35 cellular contexts compared by ENCODE assay signal in the genomic region with DNA sequence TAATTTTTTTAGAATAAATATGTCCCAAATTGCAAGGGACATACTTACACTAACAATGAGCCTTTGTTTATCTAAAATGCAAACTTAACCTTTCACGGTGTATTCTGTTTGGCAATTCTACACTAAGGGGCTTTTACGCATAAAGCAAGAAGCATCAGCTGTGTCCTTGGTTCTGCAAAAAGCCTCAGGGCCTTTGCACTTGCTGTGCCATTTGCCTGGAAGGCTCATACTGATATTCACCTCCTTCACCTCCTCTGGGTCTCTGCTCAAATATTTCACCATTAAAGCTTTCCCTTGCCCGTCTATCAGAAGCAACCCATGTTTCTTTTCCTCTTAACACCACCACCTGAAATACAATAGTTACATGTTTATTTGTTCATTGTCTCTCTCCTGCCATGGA. TPM values are rescaled to one million over a fixed set of nuclear protein-coding genes. Genes with fewer than 3 reads are reported as not detected.
"Had no signal": no experiment of that assay in that cellular context is flagged by ENCODE, and none has a peak within 500 bp of the region (broad histone marks: within the 10 kb centered on the region; RNA-seq: fewer than 3 reads in every experiment).

No MANE protein-coding gene starts in this region.

- H3K4me2 ChIP-seq: hepatocyte, smooth muscle cell had no signal

- FAIRE-seq: colon, urothelium cell line had no signal

- H3K4me1 ChIP-seq: gastrocnemius medialis, heart left ventricle, left lung, prostate gland, right atrium auricular region, testis, tibial artery, upper lobe of left lung had no signal

- H3K9me3 ChIP-seq: gastrocnemius medialis, heart left ventricle, left lung, mucosa of descending colon, prostate gland, right atrium auricular region, testis, tibial artery, upper lobe of left lung had no signal

- DNase-seq: effector CD8-positive, alpha-beta T cell; endodermal cell; foreskin fibroblast; gastrocnemius medialis; heart left ventricle; left cardiac atrium; left lung; mesenchymal stem cell; mucosa of descending colon; naive B cell; nucleus accumbens; stimulated activated CD4-positive, alpha-beta T cell treated with anti-CD3 and anti-CD28 coated beads, Interleukin-12 subunit alpha, Interleukin-12 subunit beta, amount 100 ng/mL, for 4 hours; stimulated activated CD4-positive, alpha-beta T cell treated with anti-CD3 and anti-CD28 coated beads, Interleukin-2, amount 100 ng/mL, for 24 hours; stimulated activated CD4-positive, alpha-beta T cell treated with anti-CD3 and anti-CD28 coated beads, Interleukin-4, amount 100 ng/mL, for 4 hours; stimulated activated naive CD8-positive, alpha-beta T cell treated with anti-CD3 and anti-CD28 coated beads, Interleukin-15, Interleukin-2, amounts not matched to agents 100 U/mL and 50 U/mL, for 24 hours; substantia nigra; testis; tibial artery; upper lobe of left lung had no signal

- H3K4me3 ChIP-seq: gastrocnemius medialis, heart left ventricle, hepatocyte, left lung, mucosa of descending colon, prostate gland, right atrium auricular region, smooth muscle cell, testis, tibial artery, upper lobe of left lung had no signal

- H3K79me2 ChIP-seq: hepatocyte had no signal

- H3K36me3 ChIP-seq: gastrocnemius medialis, heart left ventricle, left lung, prostate gland, right atrium auricular region, tibial artery, upper lobe of left lung had no signal

- H2AFZ ChIP-seq: hepatocyte had no signal

- H3K27ac ChIP-seq: epithelial cell of prostate, gastrocnemius medialis, heart left ventricle, hepatocyte, left lung, prostate gland, right atrium auricular region, testis, tibial artery, upper lobe of left lung had no signal

- H3K27me3 ChIP-seq: hepatocyte, right atrium auricular region, testis, upper lobe of left lung had no signal

RNA-seq across cellular contexts. Expression of a gene that starts 8.9 kb away (rescaled TPM):
- total RNA-seq: lung microvascular endothelial cell; natural killer cell treated with Interleukin-12 subunit alpha and Interleukin-12 subunit beta and Interleukin-15 and Interleukin-18, amount 100 ng/mL, for 72 hours; osteocyte had no signal

RNA-seq across cellular contexts. Expression of a gene that starts 54.3 kb away (rescaled TPM):
- total RNA-seq: endodermal cell; esophagus mucosa; gastrocnemius medialis; heart left ventricle; hepatocyte; kidney epithelial cell; left cardiac atrium; left lung; lower leg skin; lung microvascular endothelial cell; mesothelial cell of epicardium; mucosa of descending colon; natural killer cell treated with Interleukin-12 subunit alpha and Interleukin-12 subunit beta and Interleukin-15 and Interleukin-18, amount 100 ng/mL, for 72 hours; neural crest cell; osteocyte; right atrium auricular region; sciatic nerve; smooth muscle cell; upper lobe of left lung had no signal
- polyA plus RNA-seq: heart left ventricle, hepatocyte, smooth muscle cell had no signal
